Comparison of ENCODE assay signal across 17 cellular contexts in the genomic region with DNA sequence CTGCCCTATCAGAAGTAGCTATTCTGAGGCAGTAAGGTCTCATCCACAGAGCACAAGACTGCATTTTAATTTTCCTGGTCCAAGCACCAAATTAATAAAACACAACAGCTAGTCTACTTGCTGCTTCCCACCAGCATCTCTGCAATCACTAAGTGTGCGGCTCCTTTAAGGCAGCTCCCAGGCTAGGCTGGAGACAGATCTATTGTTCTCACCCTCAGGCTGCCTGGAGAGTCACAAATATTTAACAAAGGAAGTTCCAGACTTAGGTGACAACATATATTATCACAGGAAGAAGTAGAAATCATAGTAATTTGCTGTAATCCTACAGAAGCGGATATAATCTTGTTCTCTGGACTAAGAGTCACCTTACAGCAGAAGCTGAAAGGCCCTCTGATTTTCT. TPM values are rescaled to one million over a fixed set of nuclear protein-coding genes. Genes with fewer than 3 reads are reported as not detected.
DNase-seq lines count a peak whose midpoint lies in the region; ATAC-seq, FAIRE-seq and TF ChIP-seq lines count a peak whose summit lies in the region.
"Had no signal": no experiment of that assay in that cellular context is flagged by ENCODE, and none has a peak within 500 bp of the region (broad histone marks: within the 10 kb centered on the region; RNA-seq: fewer than 3 reads in every experiment).

No MANE protein-coding gene starts in this region.

- no peak overlapping the region for H3K9ac ChIP-seq in keratinocyte (ENCODE audit: control insufficient read depth, extremely low read depth, insufficient read depth, low read length)

- no peak for ATAC-seq in RWPE2 (ENCODE audit: low read depth)
- ATAC-seq in stimulated activated naive B cell treated with anti-CD40 and anti-IgM and Interleukin-4, amounts not matched to agents 10 μg/mL and 1 μg/mL and 100 μg/mL, for 72 hours (replicated peaks): no peak
- ATAC-seq: activated naive CD8-positive, alpha-beta T cell treated with anti-CD3 and anti-CD28 coated beads, Interleukin-2, amount 50 U/mL, for 24 hours had no signal

- intact Hi-C loops in sigmoid colon (cut with DNase I): no loop called here

- no peaks in the 10 kb centered on the region for H3K9me3 Mint-ChIP-seq in activated naive CD4-positive, alpha-beta T cell treated with anti-CD3 and anti-CD28 coated beads, Interleukin-2, amount 50 U/mL, for 24 hours
- H3K9me3 Mint-ChIP-seq in stimulated activated naive B cell treated with anti-CD40 and anti-IgM and Interleukin-4, amounts not matched to agents 10 μg/mL and 1 μg/mL and 100 μg/mL, for 72 hours: no peaks in the 10 kb centered on the region
- H3K9me3 Mint-ChIP-seq: activated CD4-positive, alpha-beta memory T cell treated with anti-CD3 and anti-CD28 coated beads for 36 hours; activated naive CD8-positive, alpha-beta T cell treated with anti-CD3 and anti-CD28 coated beads, Interleukin-2, amount 50 U/mL, for 24 hours; mesothelial cell of epicardium had no signal

- TF ChIP-seq POLR2A in sigmoid colon (IDR thresholded peaks at IDR 0.05): no peak

- TF ChIP-seq CTCF in RWPE2 (IDR thresholded peaks at IDR 0.05; ENCODE audit: poor library complexity, severe bottlenecking) (no peak), keratinocyte (optimal IDR thresholded peaks at IDR 0.05 in 1 of 3, IDR thresholded peaks at IDR 0.05 in 1 of 3, conservative IDR thresholded peaks at IDR 0.05 in 1 of 3; ENCODE audit: extremely low read depth in 1 of 3, insufficient read depth in 2 of 3, low read length in 3 of 3) (no peak), sigmoid colon (IDR thresholded peaks at IDR 0.05) (no peak)

- peaks cover 83% of the 10 kb centered on the region for H3K4me1 Mint-ChIP-seq in activated naive CD4-positive, alpha-beta T cell treated with anti-CD3 and anti-CD28 coated beads, Interleukin-2, amount 50 U/mL, for 24 hours
- H3K4me1 Mint-ChIP-seq in stimulated activated naive B cell treated with anti-CD40 and anti-IgM and Interleukin-4, amounts not matched to agents 10 μg/mL and 1 μg/mL and 100 μg/mL, for 72 hours: peaks cover 20 to 53% of the 10 kb centered on the region in 2 donors

- peak overlapping the region; percentile 56 for H3K27ac Mint-ChIP-seq in activated naive CD4-positive, alpha-beta T cell treated with anti-CD3 and anti-CD28 coated beads, Interleukin-2, amount 50 U/mL, for 24 hours
- H3K27ac Mint-ChIP-seq in stimulated activated naive B cell treated with anti-CD40 and anti-IgM and Interleukin-4, amounts not matched to agents 10 μg/mL and 1 μg/mL and 100 μg/mL, for 72 hours: peak overlapping the region; percentile 9
- H3K27ac Mint-ChIP-seq: activated CD4-positive, alpha-beta memory T cell treated with anti-CD3 and anti-CD28 coated beads for 36 hours; activated naive CD8-positive, alpha-beta T cell treated with anti-CD3 and anti-CD28 coated beads, Interleukin-2, amount 50 U/mL, for 24 hours; mesothelial cell of epicardium had no signal

- no peak overlapping the region for H3K4me3 Mint-ChIP-seq in activated naive CD4-positive, alpha-beta T cell treated with anti-CD3 and anti-CD28 coated beads, Interleukin-2, amount 50 U/mL, for 24 hours
- H3K4me3 Mint-ChIP-seq in stimulated activated naive B cell treated with anti-CD40 and anti-IgM and Interleukin-4, amounts not matched to agents 10 μg/mL and 1 μg/mL and 100 μg/mL, for 72 hours: no peak overlapping the region
- H3K4me3 Mint-ChIP-seq: activated CD4-positive, alpha-beta memory T cell treated with anti-CD3 and anti-CD28 coated beads for 36 hours; activated naive CD8-positive, alpha-beta T cell treated with anti-CD3 and anti-CD28 coated beads, Interleukin-2, amount 50 U/mL, for 24 hours; mesothelial cell of epicardium had no signal

- no peaks in the 10 kb centered on the region for H4K20me1 ChIP-seq in keratinocyte (ENCODE audit: control insufficient read depth, extremely low read depth, insufficient read depth, low read length)

- 59 to 67% methylated on average over 2 of the region's 2 CpGs for WGBS in sigmoid colon, 2 donors

- H2AFZ ChIP-seq in keratinocyte (ENCODE audit: control insufficient read depth, low read length): peak overlapping the region; percentile 27

- no peaks in the 10 kb centered on the region for H3K9me1 ChIP-seq in keratinocyte (ENCODE audit: control insufficient read depth, extremely low read depth, insufficient read depth, low read length)

- peaks cover 21% of the 10 kb centered on the region for H3K79me2 ChIP-seq in keratinocyte (ENCODE audit: control insufficient read depth, insufficient read depth, low read length)

- peak overlapping the region; percentile 55 for H3K27ac ChIP-seq in RWPE2 (ENCODE audit: poor library complexity, severe bottlenecking)
- H3K27ac ChIP-seq in keratinocyte (ENCODE audit: control insufficient read depth, insufficient read depth, low read length): no peak overlapping the region
- no peak overlapping the region for H3K27ac ChIP-seq in sigmoid colon

- H3K4me1 ChIP-seq in RWPE2 (ENCODE audit: insufficient read depth, poor library complexity, severe bottlenecking): peaks cover 27% of the 10 kb centered on the region
- peaks cover 46% of the 10 kb centered on the region for H3K4me1 ChIP-seq in keratinocyte (ENCODE audit: control insufficient read depth, extremely low read depth, insufficient read depth, low read length)
- H3K4me1 ChIP-seq in sigmoid colon: peaks cover 0 to 29% (median 24%) of the 10 kb centered on the region in 4 donors

- H3K4me3 ChIP-seq in RWPE2 (ENCODE audit: severe bottlenecking): no peak overlapping the region
- H3K4me3 ChIP-seq in keratinocyte (ENCODE audit: control insufficient read depth in 2 of 3, extremely low read depth in 1 of 3, insufficient read depth in 2 of 3, low read depth in 1 of 3, low read length in 3 of 3): no peak overlapping the region
- no peak overlapping the region for H3K4me3 ChIP-seq in sigmoid colon

- no peaks in the 10 kb centered on the region for H3K27me3 ChIP-seq in RWPE2 (ENCODE audit: insufficient read depth, poor library complexity, severe bottlenecking)
- H3K27me3 ChIP-seq in keratinocyte (ENCODE audit: control insufficient read depth, extremely low read depth, insufficient read depth, low read length): no peaks in the 10 kb centered on the region
- no peaks in the 10 kb centered on the region for H3K27me3 ChIP-seq in sigmoid colon

- no peak for FAIRE-seq in keratinocyte (lab: Jason Lieb, UNC)
- FAIRE-seq: GM12891, H54 had no signal

- H3K9me3 ChIP-seq in RWPE2 (ENCODE audit: severe bottlenecking) (no peaks in the 10 kb centered on the region), keratinocyte (ENCODE audit: control insufficient read depth, low read depth, low read length) (no peaks in the 10 kb centered on the region), sigmoid colon (no peaks in the 10 kb centered on the region)

- dilution Hi-C loops in keratinocyte (cut with MboI; ENCODE audit: extremely low pct_ligation_motif_present, low sequenced_read_pairs): no loop called here

- DNase-seq in activated naive CD4-positive, alpha-beta T cell treated with anti-CD3 and anti-CD28 coated beads, Interleukin-2, amount 50 U/mL, for 16 hours: no peak
- DNase-seq in RWPE2 (ENCODE audit: low spot score): no peak
- no peak for DNase-seq in keratinocyte (ENCODE audit: low read depth, low spot score)
- DNase-seq in stimulated activated naive B cell treated with anti-CD40 and anti-IgM and Interleukin-4, amounts not matched to agents 10 μg/mL and 1 μg/mL and 100 μg/mL, for 72 hours: no peak
- no peak for DNase-seq in EL
- no peak for DNase-seq in sigmoid colon
- no peak for DNase-seq in NK-92 (lab: John Stamatoyannopoulos, UW; ENCODE audit: unreplicated experiment)
- DNase-seq: activated CD4-positive, alpha-beta memory T cell treated with anti-CD3 and anti-CD28 coated beads for 36 hours; activated naive CD8-positive, alpha-beta T cell treated with anti-CD3 and anti-CD28 coated beads, Interleukin-2, amount 50 U/mL, for 24 hours; DMS79 treated with DMSO at 0.1 percent for 48 hours; stimulated activated naive CD4-positive, alpha-beta T cell; T-helper 9 cell had no signal

- no peak for TF ChIP-seq EP300 in sigmoid colon (IDR thresholded peaks at IDR 0.05)

- H3K27me3 Mint-ChIP-seq in activated naive CD4-positive, alpha-beta T cell treated with anti-CD3 and anti-CD28 coated beads, Interleukin-2, amount 50 U/mL, for 24 hours: no peaks in the 10 kb centered on the region
- H3K27me3 Mint-ChIP-seq in stimulated activated naive B cell treated with anti-CD40 and anti-IgM and Interleukin-4, amounts not matched to agents 10 μg/mL and 1 μg/mL and 100 μg/mL, for 72 hours: peaks cover 3 to 12% of the 10 kb centered on the region in 2 donors

- H3K36me3 Mint-ChIP-seq in activated naive CD4-positive, alpha-beta T cell treated with anti-CD3 and anti-CD28 coated beads, Interleukin-2, amount 50 U/mL, for 24 hours: no peaks in the 10 kb centered on the region
- peaks cover 0 to 6% of the 10 kb centered on the region in 2 donors for H3K36me3 Mint-ChIP-seq in stimulated activated naive B cell treated with anti-CD40 and anti-IgM and Interleukin-4, amounts not matched to agents 10 μg/mL and 1 μg/mL and 100 μg/mL, for 72 hours

- no peak overlapping the region for H3K4me2 ChIP-seq in keratinocyte (ENCODE audit: control insufficient read depth, extremely low read depth, insufficient read depth, low read depth, low read length)

- H3K36me3 ChIP-seq in RWPE2 (ENCODE audit: low read depth): peaks cover 5% of the 10 kb centered on the region; the same call in 1 of the 2 replicates
- no peaks in the 10 kb centered on the region for H3K36me3 ChIP-seq in keratinocyte (ENCODE audit: control insufficient read depth in 2 of 2, extremely low read depth in 1 of 2, insufficient read depth in 2 of 2, low read length in 2 of 2)
- no peaks in the 10 kb centered on the region for H3K36me3 ChIP-seq in sigmoid colon

RNA-seq across cellular contexts. Expression of a gene that starts 2.2 kb away (rescaled TPM):
- polyA plus RNA-seq in keratinocyte (9.5 to 12.9 TPM (median 9.6 TPM) in 3 replicates), sigmoid colon (10 to 100 TPM in 1 of 3 donors, 1 to 10 TPM in 2; 7.6 to 10.7 (median 8.4) TPM)
- polyA plus RNA-seq in keratinocyte (2011; ENCODE audit: low read depth): 9.9 TPM
- polyA plus RNA-seq in keratinocyte (2011; cell fraction: cytosol; rRNA removed): 7.8 and 9.3 TPM in 2 replicates
- polyA plus RNA-seq in keratinocyte (2011; cell fraction: nucleus; rRNA removed): 7.8 and 9.6 TPM in 2 replicates
- polyA plus RNA-seq in keratinocyte (2012; ENCODE audit: low replicate concordance): 10.2 and 17.0 TPM in 2 replicates
- polyA minus RNA-seq in keratinocyte: 2.0 to 4.3 TPM (median 3.7 TPM) in 3 replicates
- polyA minus RNA-seq in keratinocyte (2011; cell fraction: cytosol; rRNA and poly(A)+ RNA removed): 4.0 TPM
- polyA minus RNA-seq in keratinocyte (2011; cell fraction: nucleus; rRNA and poly(A)+ RNA removed): 2.2 and 3.5 TPM in 2 replicates
- 10 to 100 TPM in 3 of 4 donors, 1 to 10 TPM in 1; 9.7 to 16.4 (median 13.2) TPM for total RNA-seq in sigmoid colon

RNA-seq across cellular contexts. Expression of a gene that starts 9.5 kb away (rescaled TPM):
- polyA plus RNA-seq in keratinocyte (1.1 to 1.9 TPM (median 1.2 TPM) in 3 replicates), sigmoid colon (1 to 10 TPM in 2 of 3 donors, under 1 TPM in 1; 0.46 to 2.0 (median 1.8) TPM)
- 0.19 TPM for polyA plus RNA-seq in keratinocyte (2011; ENCODE audit: low read depth)
- 1.1 and 1.3 TPM in 2 replicates for polyA plus RNA-seq in keratinocyte (2011; cell fraction: cytosol; rRNA removed)
- polyA plus RNA-seq in keratinocyte (2011; cell fraction: nucleus; rRNA removed): 1.1 and 1.2 TPM in 2 replicates
- 0.52 and 1.7 TPM in 2 replicates for polyA plus RNA-seq in keratinocyte (2012; ENCODE audit: low replicate concordance)
- 0.13 to 0.23 TPM in 2 of 3 replicates, not detected in the other for polyA minus RNA-seq in keratinocyte
- polyA minus RNA-seq in keratinocyte (2011; cell fraction: cytosol; rRNA and poly(A)+ RNA removed): not detected
- polyA minus RNA-seq in keratinocyte (2011; cell fraction: nucleus; rRNA and poly(A)+ RNA removed): 0.21 and 0.39 TPM in 2 replicates
- total RNA-seq in sigmoid colon: 1 to 10 TPM; 3.9 to 7.7 (median 5.3) TPM

RNA-seq across cellular contexts. Expression of a gene that starts 27.3 kb away (rescaled TPM):
- polyA plus RNA-seq in keratinocyte: not detected in 3 replicates
- not detected for polyA plus RNA-seq in keratinocyte (2011; ENCODE audit: low read depth)
- polyA plus RNA-seq in keratinocyte (2011; cell fraction: cytosol; rRNA removed): not detected in 2 replicates
- not detected in 2 replicates for polyA plus RNA-seq in keratinocyte (2011; cell fraction: nucleus; rRNA removed)
- polyA plus RNA-seq in keratinocyte (2012; ENCODE audit: low replicate concordance): not detected in 2 replicates
- not detected in 3 replicates for polyA minus RNA-seq in keratinocyte
- polyA minus RNA-seq in keratinocyte (2011; cell fraction: cytosol; rRNA and poly(A)+ RNA removed): not detected
- polyA minus RNA-seq in keratinocyte (2011; cell fraction: nucleus; rRNA and poly(A)+ RNA removed): not detected in 2 replicates
- not detected for total RNA-seq in sigmoid colon
- polyA plus RNA-seq in sigmoid colon: not detected
- total RNA-seq: activated CD4-positive, alpha-beta memory T cell treated with anti-CD3 and anti-CD28 coated beads for 36 hours; RPMI7951 had no signal

RNA-seq across cellular contexts. Expression of a gene that starts 43.5 kb away (rescaled TPM):
- polyA plus RNA-seq in keratinocyte (0.80 to 1.1 TPM (median 0.89 TPM) in 3 replicates), sigmoid colon (under 1 TPM in 1 of 3 donors, not detected in 2; 0.17 TPM)
- not detected for polyA plus RNA-seq in keratinocyte (2011; ENCODE audit: low read depth)
- polyA plus RNA-seq in keratinocyte (2011; cell fraction: cytosol; rRNA removed): 0.64 and 1.1 TPM in 2 replicates
- polyA plus RNA-seq in keratinocyte (2011; cell fraction: nucleus; rRNA removed): 0.27 and 0.37 TPM in 2 replicates
- polyA plus RNA-seq in keratinocyte (2012; ENCODE audit: low replicate concordance): 0.41 and 1.3 TPM in 2 replicates
- polyA minus RNA-seq in keratinocyte: 0.20 to 0.43 TPM in 2 of 3 replicates, not detected in the other
- not detected for polyA minus RNA-seq in keratinocyte (2011; cell fraction: cytosol; rRNA and poly(A)+ RNA removed)
- polyA minus RNA-seq in keratinocyte (2011; cell fraction: nucleus; rRNA and poly(A)+ RNA removed): not detected in 2 replicates
- total RNA-seq in sigmoid colon: under 1 TPM in 1 of 4 donors, not detected in 3; 0.36 TPM
